10 cellular contexts compared by ENCODE assay signal in genomic region chr17:66717680-66718079, GRCh38.
DNase-seq lines count a peak whose midpoint lies in the region; ATAC-seq, FAIRE-seq and TF ChIP-seq lines count a peak whose summit lies in the region.
"Had no signal": no experiment of that assay in that cellular context is flagged by ENCODE, and none has a peak within 500 bp of the region (broad histone marks: within the 10 kb centered on the region; RNA-seq: fewer than 3 reads in every experiment).

No MANE protein-coding gene starts in this region.

- H3K27me3 Mint-ChIP-seq in naive thymus-derived CD8-positive, alpha-beta T cell: no peaks in the 10 kb centered on the region

- no peaks in the 10 kb centered on the region for H3K9me3 ChIP-seq in HepG2 (ENCODE audit: low read length)
- no peaks in the 10 kb centered on the region for H3K9me3 ChIP-seq in right lobe of liver
- H3K9me3 ChIP-seq in upper lobe of right lung: no peaks in the 10 kb centered on the region
- no peaks in the 10 kb centered on the region for H3K9me3 ChIP-seq in MM.1S (replicated peaks; ENCODE audit: insufficient read depth, low read length)

- H3K4me1 ChIP-seq in HepG2 (ENCODE audit: insufficient read depth, low read length) (peaks cover 22% of the 10 kb centered on the region; the same call in 1 of the 2 replicates), right lobe of liver (no peaks in the 10 kb centered on the region), upper lobe of right lung (no peaks in the 10 kb centered on the region), MM.1S (ENCODE audit: low read length) (no peaks in the 10 kb centered on the region)

- H3K4me3 Mint-ChIP-seq in naive thymus-derived CD8-positive, alpha-beta T cell: no peak overlapping the region

- no peaks in the 10 kb centered on the region for H3K9me3 Mint-ChIP-seq in naive thymus-derived CD8-positive, alpha-beta T cell

- no peak for TF ChIP-seq EP300 in HepG2 (IDR thresholded peaks at IDR 0.05; ENCODE audit: low read depth in 2 of 2, low read length in 2 of 2)
- TF ChIP-seq EP300 in HepG2 (CRISPR knock-in tag; IDR thresholded peaks at IDR 0.05; ENCODE audit: borderline replicate concordance): no peak

- peaks cover 0 to 7% of the 10 kb centered on the region in 2 experiments; a peak in 1 of 5 replicates for H3K36me3 ChIP-seq in HepG2 (replicated peaks in 1 of 2; ENCODE audit: control insufficient read depth in 1 of 2, insufficient read depth in 2 of 2, low read length in 2 of 2)
- H3K36me3 ChIP-seq in right lobe of liver: no peaks in the 10 kb centered on the region
- H3K36me3 ChIP-seq in upper lobe of right lung: no peaks in the 10 kb centered on the region
- no peaks in the 10 kb centered on the region for H3K36me3 ChIP-seq in MM.1S (replicated peaks; ENCODE audit: insufficient read depth, low read length)

- in situ Hi-C loops in HepG2 (cut with HindIII; ENCODE audit: extremely low pct_ligation_motif_present, low pct_unique_long_range_greater_than_20kb): loop anchor here (5.0 kb wide), 1 partner anchor 190 kb away; no protein-coding TSS in a partner anchor

- no peak for TF ChIP-seq RAD21 in HepG2 (CRISPR knock-in tag; IDR thresholded peaks at IDR 0.05)

- no peak overlapping the region for H3K4me2 ChIP-seq in HepG2 (ENCODE audit: low read depth, low read length)
- no peak overlapping the region for H3K4me2 ChIP-seq in MM.1S (ENCODE audit: low read depth, low read length)

- H3K9ac ChIP-seq in HepG2 (ENCODE audit: insufficient read depth, low read depth, low read length) (no peak overlapping the region), MM.1S (ENCODE audit: low read length) (no peak overlapping the region)

- H3K27ac Mint-ChIP-seq in naive thymus-derived CD8-positive, alpha-beta T cell: peak overlapping the region in 1 of 10 donors; percentile 27

- TF ChIP-seq CTCF in HepG2 (CRISPR knock-in tag; IDR thresholded peaks at IDR 0.05) (no peak), right lobe of liver (IDR thresholded peaks at IDR 0.05) (no peak), upper lobe of right lung (IDR thresholded peaks at IDR 0.05) (no peak), MM.1S (IDR thresholded peaks at IDR 0.05; ENCODE audit: low read length) (no peak)

- WGBS in HepG2 (ENCODE audit: low lambda C conversion rate): 95% methylated on average over 8 of the region's 8 CpGs
- 70% methylated on average over 2 of the region's 8 CpGs for WGBS in right lobe of liver (ENCODE audit: insufficient coverage, low coverage, low lambda C conversion rate, missing lambda C conversion rate)

- intact Hi-C loops in HepG2 (cut with micrococcal nuclease; ENCODE audit: unreplicated experiment) (no loop called here), right lobe of liver (cut with DNase I) (loop anchor here (5.0 to 10.0 kb wide), 2 partner anchors 187 to 190 kb away; no protein-coding TSS in a partner anchor), upper lobe of right lung (cut with DNase I) (loop anchor here (10.0 kb wide), 1 partner anchor 187 kb away; no protein-coding TSS in a partner anchor)

- CTCF ChIA-PET in HepG2 (lab: Yijun Ruan, JAX; ENCODE audit: low intra/inter-chr PET ratio, low total read pairs): interaction anchor here (1.5 kb wide), 1 partner anchor 189 kb away, joined by 3 read pairs; no protein-coding TSS in a partner anchor

- H3K9me2 ChIP-seq in MM.1S (replicated peaks; ENCODE audit: insufficient read depth, low read length): no peaks in the 10 kb centered on the region

- POLR2A ChIA-PET in HepG2 (lab: Yijun Ruan, JAX): no interaction called here
- POLR2A ChIA-PET in naive thymus-derived CD8-positive, alpha-beta T cell (lab: Charles Lee): no interaction called here

- ATAC-seq in HepG2 (no peak), right lobe of liver (no peak), HG03064 (IDR thresholded peaks at IDR 0.05; ENCODE audit: low read depth, unreplicated experiment) (peak; percentile 51), upper lobe of right lung (peak; percentile 74)
- no peak for ATAC-seq in naive thymus-derived CD8-positive, alpha-beta T cell

- H3K27me3 ChIP-seq in HepG2 (ENCODE audit: control insufficient read depth in 1 of 2, insufficient read depth in 2 of 2, low read length in 2 of 2) (no peaks in the 10 kb centered on the region), right lobe of liver (no peaks in the 10 kb centered on the region), upper lobe of right lung (no peaks in the 10 kb centered on the region), MM.1S (replicated peaks; ENCODE audit: insufficient read depth, low read length) (no peaks in the 10 kb centered on the region)

- no peak for FAIRE-seq in HepG2 (lab: Jason Lieb, UNC)

- H3K79me2 ChIP-seq in HepG2 (ENCODE audit: insufficient read depth, low read length) (no peaks in the 10 kb centered on the region), MM.1S (ENCODE audit: low read length) (no peaks in the 10 kb centered on the region)

- BruUV-seq in HepG2 (replicated peaks; lab: Mats Ljungman, UMichigan): no TSS peak

- TF ChIP-seq POLR2A in HepG2 (IDR thresholded peaks at IDR 0.05; ENCODE audit: insufficient read depth in 1 of 2, low read depth in 2 of 2, low read length in 2 of 2) (no peak), right lobe of liver (IDR thresholded peaks at IDR 0.05) (no peak)

- H3K4me3 ChIP-seq in HepG2 (replicated peaks in 1 of 3; ENCODE audit: insufficient read depth in 1 of 3, low read depth in 2 of 3, low read length in 3 of 3): no peak overlapping the region
- H3K4me3 ChIP-seq in right lobe of liver: no peak overlapping the region
- no peak overlapping the region for H3K4me3 ChIP-seq in upper lobe of right lung
- H3K4me3 ChIP-seq in MM.1S (ENCODE audit: low read length): no peak overlapping the region

- no peak overlapping the region for H2AFZ ChIP-seq in HepG2 (ENCODE audit: low read length)
- no peak overlapping the region for H2AFZ ChIP-seq in MM.1S (ENCODE audit: low read length)

- peaks cover 6 to 26% (median 13%) of the 10 kb centered on the region in 4 donors for H3K4me1 Mint-ChIP-seq in naive thymus-derived CD8-positive, alpha-beta T cell

- peaks cover 0 to 25% (median 23%) of the 10 kb centered on the region in 3 donors for H3K36me3 Mint-ChIP-seq in naive thymus-derived CD8-positive, alpha-beta T cell

- H3K27ac ChIP-seq in HepG2 (ENCODE audit: extremely low read length, insufficient read depth, low read length): no peak overlapping the region
- no peak overlapping the region for H3K27ac ChIP-seq in right lobe of liver
- H3K27ac ChIP-seq in upper lobe of right lung: no peak overlapping the region
- H3K27ac ChIP-seq in MM.1S (ENCODE audit: low read length): no peak overlapping the region

- no peak for DNase-seq in HepG2 (ENCODE audit: low spot score)
- no peak for DNase-seq in right lobe of liver
- DNase-seq in amniotic epithelial cell (ENCODE audit: low read depth): peak; percentile 35
- DNase-seq in upper lobe of right lung: peak; percentile 70
- DNase-seq in activated gamma-delta T cell (lab: John Stamatoyannopoulos, UW): no peak
- DNase-seq in MM.1S: no peak
- no peak for DNase-seq in naive thymus-derived CD8-positive, alpha-beta T cell
- DNase-seq: foreskin melanocyte; stimulated activated CD4-positive, alpha-beta T cell treated with anti-CD3 and anti-CD28 coated beads, Interleukin-12 subunit alpha, Interleukin-12 subunit beta, amount 100 ng/mL, for 4 hours had no signal

- H4K20me1 ChIP-seq in HepG2 (ENCODE audit: insufficient read depth, low read length) (no peaks in the 10 kb centered on the region), MM.1S (ENCODE audit: insufficient read depth, low read length) (no peaks in the 10 kb centered on the region)

- no peaks in the 10 kb centered on the region for H3F3A ChIP-seq in MM.1S (ENCODE audit: insufficient read depth, low read length)

TF ChIP-seq in HepG2, 621 proteins besides CTCF, POLR2A, EP300 and RAD21:
- no peak for TF ChIP-seq NBN (conservative IDR thresholded peaks at IDR 0.05)
- TF ChIP-seq ZSCAN12 (CRISPR knock-in tag; IDR thresholded peaks at IDR 0.05): no peak
- no peak for TF ChIP-seq MYNN (CRISPR knock-in tag; IDR thresholded peaks at IDR 0.05; ENCODE audit: low read depth)
- no peak for TF ChIP-seq ZXDC (CRISPR knock-in tag; IDR thresholded peaks at IDR 0.05)
- peak; percentile 36; the same call in 1 of the 2 replicates for TF ChIP-seq CEBPB (IDR thresholded peaks at IDR 0.05; ENCODE audit: borderline replicate concordance, low read depth, low read length)
- no peak for TF ChIP-seq ZSCAN22 (CRISPR knock-in tag; IDR thresholded peaks at IDR 0.05)
TF ChIP-seq in HepG2: peak in this region for 1.

Comparison
In these comparisons a context has a peak if more than half of its experiments do, and no peak if none do; other contexts are left out.
1. ATAC-seq: peak in HG03064 (single experiment) and upper lobe of right lung (single experiment); none in HepG2 (single experiment), right lobe of liver (0 of 4) and naive thymus-derived CD8-positive, alpha-beta T cell (0 of 2).
2. DNase-seq: peak in amniotic epithelial cell (single experiment) and upper lobe of right lung (single experiment); none in HepG2 (single experiment), right lobe of liver (0 of 3), activated gamma-delta T cell (single experiment), MM.1S (single experiment) and naive thymus-derived CD8-positive, alpha-beta T cell (0 of 10).